8 cellular contexts compared by ENCODE assay signal in the genomic region with DNA sequence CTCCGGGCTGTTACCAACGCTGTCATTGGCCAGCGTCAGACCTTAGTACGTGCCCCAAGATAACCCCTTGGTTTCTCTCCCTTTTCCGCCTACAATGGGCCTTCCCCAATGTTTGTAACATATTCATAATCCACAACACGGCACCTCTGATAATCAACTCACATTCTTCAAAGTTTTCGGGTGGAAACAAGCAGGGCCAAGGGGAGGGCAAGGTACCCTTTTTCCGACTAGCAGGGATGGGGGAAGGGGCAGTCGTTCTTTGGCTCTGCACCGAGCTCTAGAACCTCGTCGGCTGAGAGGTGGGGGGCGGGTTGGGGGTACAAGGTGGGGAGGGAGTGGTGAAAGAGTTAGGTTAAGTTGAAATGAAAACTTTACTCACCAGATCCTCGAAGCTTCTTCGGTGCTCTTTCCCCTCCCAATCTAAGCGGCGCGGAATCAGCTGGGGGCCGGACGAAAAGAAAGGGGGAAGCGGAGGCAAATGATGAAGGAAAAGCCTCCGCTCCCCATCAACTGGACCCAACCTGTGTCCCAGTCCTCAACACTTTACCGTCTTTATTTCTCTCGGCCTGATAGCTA. TPM values are rescaled to one million over a fixed set of nuclear protein-coding genes. Genes with fewer than 3 reads are reported as not detected.
A peak's percentile ranks its signal among the peaks of the same experiment; 100 is the strongest.
DNase-seq lines count a peak whose midpoint lies in the region; ATAC-seq and TF ChIP-seq lines count a peak whose summit lies in the region.

No MANE protein-coding gene starts in this region.

- no peaks in the 10 kb centered on the region for H3K4me1 ChIP-seq in ectodermal cell (ENCODE audit: control insufficient read depth, insufficient read depth, low read length)
- no peaks in the 10 kb centered on the region for H3K4me1 ChIP-seq in lung (ENCODE audit: control insufficient read depth in 2 of 2, insufficient read depth in 2 of 2, low read length in 2 of 2)

- no peaks in the 10 kb centered on the region for H3K27me3 Mint-ChIP-seq in activated CD8-positive, alpha-beta T cell treated with anti-CD3 and anti-CD28 coated beads for 36 hours

- DNase-seq in BJ (ENCODE audit: low read depth) (peak; percentile 43), NCI-H748 treated with DMSO at 0.1 percent for 48 hours (lab: John Stamatoyannopoulos, UW) (peak; percentile 64), lung (ENCODE audit: low spot score) (peak; percentile 75)
- peak; percentile 84 for DNase-seq in activated CD8-positive, alpha-beta T cell treated with anti-CD3 and anti-CD28 coated beads for 36 hours
- peak; percentile 54 for DNase-seq in stimulated activated CD8-positive, alpha-beta memory T cell treated with anti-CD3 and anti-CD28 coated beads, Interleukin-12 subunit alpha, Interleukin-12 subunit beta, amount 100 ng/mL, for 1 hour (ENCODE audit: low read depth)

- intact Hi-C loops in activated CD8-positive, alpha-beta T cell treated with anti-CD3 and anti-CD28 coated beads for 36 hours (cut with micrococcal nuclease): loop anchor here (5.0 kb wide), 1 partner anchor 314 kb away; no protein-coding TSS in a partner anchor

- peak overlapping the region; percentile 95 for H3K27ac Mint-ChIP-seq in activated CD8-positive, alpha-beta T cell treated with anti-CD3 and anti-CD28 coated beads for 36 hours

- H3K4me3 Mint-ChIP-seq in activated CD8-positive, alpha-beta T cell treated with anti-CD3 and anti-CD28 coated beads for 36 hours: peak overlapping the region; percentile 88

- ATAC-seq in GM19328 (IDR thresholded peaks at IDR 0.05; ENCODE audit: unreplicated experiment): peak; percentile 45
- peak; percentile 62 for ATAC-seq in HG03439 (IDR thresholded peaks at IDR 0.05; ENCODE audit: unreplicated experiment)
- peak; percentile 67 for ATAC-seq in activated CD8-positive, alpha-beta T cell treated with anti-CD3 and anti-CD28 coated beads for 36 hours
- ATAC-seq in lung (ENCODE audit: insufficient read depth, low FRiP score): peak; percentile 59

- H3K27me3 ChIP-seq in BJ (ENCODE audit: control insufficient read depth, insufficient read depth, low read length) (no peaks in the 10 kb centered on the region), ectodermal cell (ENCODE audit: control insufficient read depth, insufficient read depth, low read length, poor library complexity, severe bottlenecking) (no peaks in the 10 kb centered on the region), lung (ENCODE audit: control insufficient read depth, insufficient read depth) (no peaks in the 10 kb centered on the region)

- no peaks in the 10 kb centered on the region for H3K9me3 Mint-ChIP-seq in activated CD8-positive, alpha-beta T cell treated with anti-CD3 and anti-CD28 coated beads for 36 hours

- TF ChIP-seq CTCF in BJ (IDR thresholded peaks at IDR 0.05; ENCODE audit: insufficient read depth, low read depth, low read length) (no peak), lung (IDR thresholded peaks at IDR 0.05; ENCODE audit: control extremely low read depth, extremely low read depth) (no peak)
- TF ChIP-seq CTCF in activated CD8-positive, alpha-beta T cell treated with anti-CD3 and anti-CD28 coated beads for 36 hours (IDR thresholded peaks at IDR 0.05): no peak

- 0% methylated on average over 5 to 20 of the region's 24 CpGs for WGBS in ectodermal cell, 2 experiments
- WGBS in lung, 2 donors: 0 to 36% methylated on average over 18 to 24 of the region's 24 CpGs

- H3K36me3 ChIP-seq in BJ (ENCODE audit: control insufficient read depth, insufficient read depth, low read length) (no peaks in the 10 kb centered on the region), ectodermal cell (ENCODE audit: control insufficient read depth, insufficient read depth, low read length) (no peaks in the 10 kb centered on the region), lung (ENCODE audit: control insufficient read depth in 2 of 2, insufficient read depth in 2 of 2, low read length in 2 of 2) (no peaks in the 10 kb centered on the region)

- no peak overlapping the region for H3K27ac ChIP-seq in ectodermal cell (ENCODE audit: insufficient read depth, low read depth, low read length, poor library complexity, severe bottlenecking)
- peak overlapping the region; percentile 79 to 85 for H3K27ac ChIP-seq in lung (ENCODE audit: low read depth in 1 of 2, low read length in 1 of 2)

- H3K9me3 ChIP-seq in ectodermal cell (ENCODE audit: control insufficient read depth, low read length) (no peaks in the 10 kb centered on the region), lung (ENCODE audit: control insufficient read depth in 2 of 2, insufficient read depth in 1 of 2, low read length in 1 of 2) (no peaks in the 10 kb centered on the region)

- CTCF ChIA-PET in BJ (lab: Yijun Ruan, JAX): interaction anchor here (1.3 kb wide), 1 partner anchor 9 kb away, joined by 3 read pairs; no protein-coding TSS in a partner anchor
- CTCF ChIA-PET in activated CD8-positive, alpha-beta T cell treated with anti-CD3 and anti-CD28 coated beads for 36 hours (lab: Charles Lee): interaction anchor here (0.6 kb wide), 1 partner anchor 476 kb away, joined by 4 read pairs; no protein-coding TSS in a partner anchor

- H3K4me3 ChIP-seq in BJ (ENCODE audit: low read depth, low read length) (peak overlapping the region; percentile 66), ectodermal cell (ENCODE audit: insufficient read depth, low read depth, low read length) (peak overlapping the region; percentile 58), lung (peak overlapping the region; percentile 54)

- peaks cover 28% of the 10 kb centered on the region for H3K4me1 Mint-ChIP-seq in activated CD8-positive, alpha-beta T cell treated with anti-CD3 and anti-CD28 coated beads for 36 hours (ENCODE audit: low read depth)

- POLR2A ChIA-PET in BJ (lab: Charles Lee): no interaction called here
- POLR2A ChIA-PET in activated CD8-positive, alpha-beta T cell treated with anti-CD3 and anti-CD28 coated beads for 36 hours (lab: Charles Lee): no interaction called here

- H3K36me3 Mint-ChIP-seq in activated CD8-positive, alpha-beta T cell treated with anti-CD3 and anti-CD28 coated beads for 36 hours (ENCODE audit: low read depth): peaks cover 8% of the 10 kb centered on the region

RNA-seq across cellular contexts. Expression of a gene that starts 1.4 kb away (rescaled TPM):
- polyA plus RNA-seq in BJ (2011; rRNA removed) (2.4 and 6.6 TPM in 2 replicates), lung (1 to 10 TPM; 3.2 to 4.2 TPM)
- polyA minus RNA-seq in BJ (2011; rRNA and poly(A)+ RNA removed): 10.4 and 14.6 TPM in 2 replicates
- 10 to 100 TPM; 17.6 to 17.9 TPM for total RNA-seq in activated CD8-positive, alpha-beta T cell treated with anti-CD3 and anti-CD28 coated beads for 36 hours
- 25.0 TPM for polyA plus RNA-seq in ectodermal cell (2013, experiment 1 of 4)
- polyA plus RNA-seq in ectodermal cell (2013, experiment 2 of 4): 25.9 TPM
- polyA plus RNA-seq in ectodermal cell (2013, experiment 3 of 4): 15.1 TPM
- polyA plus RNA-seq in ectodermal cell (2013, experiment 4 of 4): 18.8 TPM
- total RNA-seq in lung: 10 to 100 TPM; 17.3 to 43.8 TPM
